ENCODE assay signal across 11 cellular contexts in the genomic region with DNA sequence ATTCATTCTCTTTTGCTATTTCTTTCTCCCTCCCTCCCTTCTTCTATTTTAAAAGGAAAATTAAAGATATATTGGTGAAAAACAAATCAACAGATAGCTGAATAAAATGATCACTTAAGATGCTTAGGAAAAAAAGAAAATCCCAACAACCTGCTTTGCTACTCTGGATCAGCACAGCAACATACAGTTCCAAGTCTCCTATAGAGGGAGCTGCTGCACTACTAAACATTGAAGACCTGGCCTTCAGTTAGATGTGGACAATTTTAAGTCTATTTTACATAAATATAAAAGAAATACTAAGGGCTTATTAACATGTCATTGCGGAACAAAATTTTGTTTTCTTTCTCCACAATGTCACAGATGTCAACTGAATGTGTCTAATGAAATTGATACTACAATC.
DNase-seq lines count a peak whose midpoint lies in the region; ATAC-seq and TF ChIP-seq lines count a peak whose summit lies in the region.
"Had no signal": no experiment of that assay in that cellular context is flagged by ENCODE, and none has a peak within 500 bp of the region (broad histone marks: within the 10 kb centered on the region; RNA-seq: fewer than 3 reads in every experiment).

No MANE protein-coding gene starts in this region.

- no peak for ATAC-seq in left ventricle myocardium superior
- ATAC-seq: activated T-cell treated with anti-CD3 and anti-CD28 coated beads, Interleukin-2, amount 50 U/mL, for 4 hours; CD8-positive, alpha-beta T cell had no signal

- intact Hi-C loops in left ventricle myocardium superior (cut with micrococcal nuclease) = no loop called here

- H3K4me3 ChIP-seq in cardiac muscle cell (no peak overlapping the region), foreskin fibroblast (ENCODE audit: low read depth in 1 of 2, low read length in 2 of 2) (no peak overlapping the region)
- H3K4me3 ChIP-seq: transverse colon had no signal

- H3K9me3 ChIP-seq in cardiac muscle cell (ENCODE audit: low read depth) = no peaks in the 10 kb centered on the region
- H3K9me3 ChIP-seq: transverse colon had no signal

- peaks cover 1% of the 10 kb centered on the region for H3K4me1 ChIP-seq in cardiac muscle cell (ENCODE audit: low read depth)
- H3K4me1 ChIP-seq: transverse colon had no signal

- H3K36me3 ChIP-seq in cardiac muscle cell = no peaks in the 10 kb centered on the region
- H3K36me3 ChIP-seq: transverse colon had no signal

- TF ChIP-seq CTCF in cardiac muscle cell (IDR thresholded peaks at IDR 0.05; ENCODE audit: low read depth, low read length) (peak; percentile 11), foreskin fibroblast (IDR thresholded peaks at IDR 0.05; ENCODE audit: low read depth, low read length) (peak; percentile 27)

- no peak overlapping the region for H3K27ac ChIP-seq in cardiac muscle cell
- H3K27ac ChIP-seq: transverse colon had no signal

- DNase-seq in cardiac muscle cell (ENCODE audit: low read depth in 1 of 2, low spot score in 1 of 2) = peak; percentile 3 to 51
- no peak for DNase-seq in left ventricle myocardium superior
- DNase-seq in RKO (ENCODE audit: low spot score) = peak; percentile 65
- DNase-seq in foreskin fibroblast = peak in 1 of 2 donors; percentile 5
- DNase-seq in stromal cell of bone marrow (ENCODE audit: low read depth) = peak; percentile 6
- DNase-seq in stimulated activated CD8-positive, alpha-beta memory T cell treated with anti-CD3 and anti-CD28 coated beads, Interleukin-4, amount 100 ng/mL, for 48 hours = no peak
- DNase-seq in activated naive CD4-positive, alpha-beta T cell treated with anti-CD3 and anti-CD28 coated beads, Interleukin-2, amount 50 U/mL, for 16 hours = no peak
- DNase-seq in GF-D8 (lab: John Stamatoyannopoulos, UW) = no peak
- DNase-seq: activated T-cell treated with anti-CD3 and anti-CD28 coated beads, Interleukin-2, amount 50 U/mL, for 4 hours; CD8-positive, alpha-beta T cell; transverse colon had no signal

- H3K27me3 ChIP-seq in cardiac muscle cell = no peaks in the 10 kb centered on the region
- H3K27me3 ChIP-seq: transverse colon had no signal

Comparison
In these comparisons a context has a peak if more than half of its experiments do, and no peak if none do; other contexts are left out.
1. DNase-seq: peak in cardiac muscle cell (2 of 2), RKO (single experiment) and stromal cell of bone marrow (single experiment); none in left ventricle myocardium superior (single experiment), stimulated activated CD8-positive, alpha-beta memory T cell treated with anti-CD3 and anti-CD28 coated beads, Interleukin-4, amount 100 ng/mL, for 48 hours (single experiment), activated naive CD4-positive, alpha-beta T cell treated with anti-CD3 and anti-CD28 coated beads, Interleukin-2, amount 50 U/mL, for 16 hours (single experiment) and GF-D8 (single experiment).